ENCODE assay signal across 13 cellular contexts in genomic region chr7:28070311-28071055, GRCh38.
DNase-seq lines count a peak whose midpoint lies in the region; ATAC-seq, FAIRE-seq and TF ChIP-seq lines count a peak whose summit lies in the region.
"Had no signal": no experiment of that assay in that cellular context is flagged by ENCODE, and none has a peak within 500 bp of the region (broad histone marks: within the 10 kb centered on the region; RNA-seq: fewer than 3 reads in every experiment).

No MANE protein-coding gene starts in this region.

- no peaks in the 10 kb centered on the region for H3K27me3 ChIP-seq in gastrocnemius medialis
- H3K27me3 ChIP-seq: BLaER1 had no signal

- no peak for FAIRE-seq in D721Med (lab: Jason Lieb, UNC)
- FAIRE-seq: GM12892 had no signal

- TF ChIP-seq CTCF in D721Med (IDR thresholded peaks at IDR 0.05; ENCODE audit: insufficient read depth, missing control alignments): no peak
- no peak for TF ChIP-seq CTCF in gastrocnemius medialis (IDR thresholded peaks at IDR 0.05 in 4 of 5, conservative IDR thresholded peaks at IDR 0.05 in 1 of 5)

- ATAC-seq in SK-N-SH treated with all-trans-retinoic acid at 6 μM for 48 hours (peak; percentile 13; the same call in 1 of the 3 replicates), left ventricle myocardium superior (peak; percentile 60), gastrocnemius medialis (no peak), GM21737 (IDR thresholded peaks at IDR 0.05; ENCODE audit: unreplicated experiment) (no peak), HG03565 (IDR thresholded peaks at IDR 0.05; ENCODE audit: unreplicated experiment) (no peak)
- ATAC-seq: naive thymus-derived CD8-positive, alpha-beta T cell had no signal

- H3K4me3 ChIP-seq in gastrocnemius medialis: no peak overlapping the region
- H3K4me3 ChIP-seq: BLaER1 had no signal

- intact Hi-C loops in left ventricle myocardium superior (cut with micrococcal nuclease): no loop called here
- intact Hi-C loops in gastrocnemius medialis (cut with DNase I; ENCODE audit: low total_unique reads): no loop called here

- peaks cover 6 to 13% of the 10 kb centered on the region in 2 donors for H3K4me1 ChIP-seq in gastrocnemius medialis

- DNase-seq in D721Med (ENCODE audit: insufficient read length, low spot score): peak; percentile 28
- DNase-seq in left ventricle myocardium superior: peak; percentile 36
- no peak for DNase-seq in gastrocnemius medialis
- DNase-seq in activated gamma-delta T cell treated with Interleukin-2 at 50 U/mL for 16 hours: no peak
- DNase-seq in amygdala (lab: John Stamatoyannopoulos, UW): no peak
- DNase-seq: activated naive CD4-positive, alpha-beta T cell treated with anti-CD3 and anti-CD28 coated beads for 36 hours; naive thymus-derived CD8-positive, alpha-beta T cell; NCI-H345 had no signal

- peak overlapping the region; percentile 6 to 49 (median 32) for H3K27ac ChIP-seq in gastrocnemius medialis
- H3K27ac ChIP-seq: BLaER1 had no signal

- in situ Hi-C loops in gastrocnemius medialis (cut with MboI; ENCODE audit: low sequenced_read_pairs in 4 of 4): no loop called here

- no peak for TF ChIP-seq POLR2A in gastrocnemius medialis (IDR thresholded peaks at IDR 0.05)

- no peaks in the 10 kb centered on the region for H3K36me3 ChIP-seq in gastrocnemius medialis
- H3K36me3 ChIP-seq: BLaER1 had no signal

- no peaks in the 10 kb centered on the region for H3K9me3 ChIP-seq in gastrocnemius medialis
- H3K9me3 ChIP-seq: BLaER1 had no signal

TF ChIP-seq in SK-N-SH treated with all-trans-retinoic acid at 6 μM for 48 hours, 23 proteins besides CTCF, POLR2A, EP300 and RAD21:
- no peak for TF ChIP-seq ARNTL (CRISPR knock-in tag; IDR thresholded peaks at IDR 0.05; ENCODE audit: borderline replicate concordance, low read depth)
- TF ChIP-seq CREB5 (CRISPR knock-in tag; IDR thresholded peaks at IDR 0.05; ENCODE audit: low read depth): no peak
- TF ChIP-seq SNAI2 (CRISPR knock-in tag; IDR thresholded peaks at IDR 0.05): no peak
- TF ChIP-seq ZNF565 (CRISPR knock-in tag; conservative IDR thresholded peaks at IDR 0.05; ENCODE audit: low read depth): no peak
- no peak for TF ChIP-seq PATZ1 (CRISPR knock-in tag; IDR thresholded peaks at IDR 0.05; ENCODE audit: borderline replicate concordance)
- TF ChIP-seq ESRRG (CRISPR knock-in tag; IDR thresholded peaks at IDR 0.05): no peak
- TF ChIP-seq ZFP30 (CRISPR knock-in tag; IDR thresholded peaks at IDR 0.05): no peak
- TF ChIP-seq TSHZ2 (CRISPR knock-in tag; IDR thresholded peaks at IDR 0.05): no peak

Comparison
In these comparisons a context has a peak if more than half of its experiments do, and no peak if none do; other contexts are left out.
1. DNase-seq: peak in D721Med (single experiment) and left ventricle myocardium superior (single experiment); none in gastrocnemius medialis (0 of 2), activated gamma-delta T cell treated with Interleukin-2 at 50 U/mL for 16 hours (single experiment) and amygdala (0 of 56).
2. ATAC-seq: peak in SK-N-SH treated with all-trans-retinoic acid at 6 μM for 48 hours (single experiment) and left ventricle myocardium superior (single experiment); none in gastrocnemius medialis (0 of 2), GM21737 (single experiment) and HG03565 (single experiment).